Comparison of ENCODE assay signal across 25 cellular contexts in the genomic region with DNA sequence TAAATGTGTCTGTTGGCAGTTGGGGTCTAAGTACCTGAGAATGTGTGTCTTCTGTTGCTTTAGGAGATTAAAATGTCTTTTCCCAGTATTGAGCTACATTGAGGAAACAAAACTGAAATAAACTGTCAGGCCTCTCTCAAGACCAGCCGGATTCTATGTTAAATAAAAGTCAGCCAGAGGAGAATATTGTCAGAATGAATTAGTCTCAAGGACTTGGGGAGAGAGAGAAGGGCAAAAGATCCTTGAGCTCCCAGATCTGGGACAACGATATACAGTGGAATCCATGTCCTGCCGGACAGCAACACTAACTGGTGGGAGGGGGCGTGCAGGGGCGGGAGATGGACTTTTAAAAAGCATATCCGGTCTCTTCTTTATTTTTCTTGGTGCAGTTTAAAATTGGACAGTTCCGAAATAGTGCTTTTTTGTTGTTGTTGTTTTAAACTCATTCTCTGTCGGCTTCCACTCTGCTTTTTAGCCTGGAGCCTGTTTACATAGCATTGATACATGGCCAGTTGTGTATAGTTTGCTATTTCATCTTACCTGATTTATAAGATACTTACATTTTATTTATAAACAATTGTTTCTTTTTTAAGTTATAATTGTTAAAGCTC. TPM values are rescaled to one million over a fixed set of nuclear protein-coding genes. Genes with fewer than 3 reads are reported as not detected.
A peak's percentile ranks its signal among the peaks of the same experiment; 100 is the strongest.
DNase-seq lines count a peak whose midpoint lies in the region; ATAC-seq and TF ChIP-seq lines count a peak whose summit lies in the region.
"Had no signal": no experiment of that assay in that cellular context is flagged by ENCODE, and none has a peak within 500 bp of the region (broad histone marks: within the 10 kb centered on the region; RNA-seq: fewer than 3 reads in every experiment).

No MANE protein-coding gene starts in this region.

- H3K9me3 Mint-ChIP-seq in activated T-helper 2 cell treated with anti-CD3 and anti-CD28 coated beads, Interferon-gamma antibody, Interleukin-2, Interleukin-4, amounts not matched to agents 10 μg/mL and 5 μg/mL and 100 μg/mL, durations not matched to agents 14 hours and 24 hours and 36 hours, result peaks cover 11% of the 10 kb centered on the region
- peaks cover 4% of the 10 kb centered on the region for H3K9me3 Mint-ChIP-seq in activated T-cell treated with anti-CD3 and anti-CD28 coated beads, Interleukin-2, amount 50 U/mL, for 4 hours
- H3K9me3 Mint-ChIP-seq: activated B cell treated with CpG ODN at 0.5 μM for 24 hours had no signal

- TF ChIP-seq POLR2A in upper lobe of left lung (IDR thresholded peaks at IDR 0.05), result no peak

- H2BK12ac ChIP-seq in mesenchymal stem cell (ENCODE audit: low read length in 2 of 2), result no peak overlapping the region

- WGBS in heart right ventricle, 2 donors, result 13 to 15% methylated on average over 8 of the region's 8 CpGs
- WGBS in mesenchymal stem cell, result 33% methylated on average over 8 of the region's 8 CpGs
- 10 to 13% methylated on average over 8 of the region's 8 CpGs for WGBS in upper lobe of left lung, 2 donors

- peaks cover 0 to 15% (median 5%) of the 10 kb centered on the region in 9 donors for H3K4me1 ChIP-seq in heart right ventricle
- H3K4me1 ChIP-seq in mesenchymal stem cell (ENCODE audit: control insufficient read depth, insufficient read depth, low read depth, low read length), result peaks cover 11% of the 10 kb centered on the region
- H3K4me1 ChIP-seq in upper lobe of left lung, result peaks cover 12 to 30% (median 17%) of the 10 kb centered on the region in 4 donors

- H4K8ac ChIP-seq in mesenchymal stem cell (ENCODE audit: low read length), result no peak overlapping the region

- no peak overlapping the region for H2AFZ ChIP-seq in mesenchymal stem cell (ENCODE audit: low read depth, low read length)

- no peaks in the 10 kb centered on the region for H3K36me3 ChIP-seq in heart right ventricle
- H3K36me3 ChIP-seq in mesenchymal stem cell (ENCODE audit: control insufficient read depth in 1 of 2, insufficient read depth in 2 of 2, low read depth in 1 of 2, low read length in 2 of 2), result no peaks in the 10 kb centered on the region
- no peaks in the 10 kb centered on the region for H3K36me3 ChIP-seq in upper lobe of left lung
- H3K36me3 ChIP-seq: thyroid gland had no signal

- H3K18ac ChIP-seq in mesenchymal stem cell (ENCODE audit: low read depth in 1 of 2, low read length in 2 of 2), result no peak overlapping the region

- TF ChIP-seq CTCF in heart right ventricle (IDR thresholded peaks at IDR 0.05), result no peak
- no peak for TF ChIP-seq CTCF in upper lobe of left lung (IDR thresholded peaks at IDR 0.05)

- no peak for TF ChIP-seq EP300 in upper lobe of left lung (IDR thresholded peaks at IDR 0.05)

- H3K4me1 Mint-ChIP-seq in activated T-helper 2 cell treated with anti-CD3 and anti-CD28 coated beads, Interferon-gamma antibody, Interleukin-2, Interleukin-4, amounts not matched to agents 10 μg/mL and 5 μg/mL and 100 μg/mL, durations not matched to agents 14 hours and 24 hours and 36 hours (ENCODE audit: low read depth), result peaks cover 7% of the 10 kb centered on the region
- H3K4me1 Mint-ChIP-seq in activated T-cell treated with anti-CD3 and anti-CD28 coated beads, Interleukin-2, amount 50 U/mL, for 4 hours (ENCODE audit: low read depth), result peaks cover 4% of the 10 kb centered on the region

- intact Hi-C loops in heart right ventricle (cut with DNase I), result loop anchor here in 3 of 10 donors (10.0 kb wide), 1 partner anchor 343 kb away; no protein-coding TSS in a partner anchor
- intact Hi-C loops in Right ventricle myocardium superior (cut with DNase I), result no loop called here
- intact Hi-C loops in activated T-helper 2 cell treated with anti-CD3 and anti-CD28 coated beads, Interferon-gamma antibody, Interleukin-2, Interleukin-4, amounts not matched to agents 10 μg/mL and 5 μg/mL and 100 μg/mL, durations not matched to agents 14 hours and 24 hours and 36 hours (cut with micrococcal nuclease), result loop anchor here (5.0 kb wide), 2 partner anchors 345 to 1060 kb away; a partner anchor contains a TSS

- ATAC-seq in heart right ventricle (no peak), Right ventricle myocardium superior (ENCODE audit: poor library complexity) (no peak), upper lobe of left lung (ENCODE audit: low FRiP score in 2 of 2) (no peak), GM18867 (IDR thresholded peaks at IDR 0.05; ENCODE audit: unreplicated experiment) (no peak)
- ATAC-seq in activated T-cell treated with anti-CD3 and anti-CD28 coated beads, Interleukin-2, amount 50 U/mL, for 4 hours, result no peak
- ATAC-seq: activated CD8-positive, alpha-beta T cell treated with anti-CD3 and anti-CD28 coated beads for 36 hours; esophagus mucosa had no signal

- H3K4me3 Mint-ChIP-seq in activated T-helper 2 cell treated with anti-CD3 and anti-CD28 coated beads, Interferon-gamma antibody, Interleukin-2, Interleukin-4, amounts not matched to agents 10 μg/mL and 5 μg/mL and 100 μg/mL, durations not matched to agents 14 hours and 24 hours and 36 hours (ENCODE audit: low read depth), result no peak overlapping the region
- H3K4me3 Mint-ChIP-seq in activated T-cell treated with anti-CD3 and anti-CD28 coated beads, Interleukin-2, amount 50 U/mL, for 4 hours, result no peak overlapping the region
- H3K4me3 Mint-ChIP-seq: activated B cell treated with CpG ODN at 0.5 μM for 24 hours; activated CD8-positive, alpha-beta T cell treated with anti-CD3 and anti-CD28 coated beads for 36 hours; activated naive CD4-positive, alpha-beta T cell treated with anti-CD3 and anti-CD28 coated beads, Interleukin-2, amount 10 ng/mL, durations not matched to agents 7 days and 5 days; activated T-cell treated with anti-CD3 and anti-CD28 coated beads, Interleukin-2, amount 50 U/mL, for 24 hours had no signal

- H3K79me1 ChIP-seq in mesenchymal stem cell (replicated peaks; ENCODE audit: low read length, poor library complexity, severe bottlenecking), result no peaks in the 10 kb centered on the region

- H3K27ac ChIP-seq in heart right ventricle (peak overlapping the region in 8 of 10 donors; percentile 47 to 76 (median 62)), mesenchymal stem cell (ENCODE audit: low read length, poor library complexity, severe bottlenecking) (no peak overlapping the region), upper lobe of left lung (no peak overlapping the region)
- H3K27ac ChIP-seq: thyroid gland had no signal

- H3K4me2 ChIP-seq in mesenchymal stem cell (ENCODE audit: low read length, poor library complexity, severe bottlenecking), result no peak overlapping the region

- DNase-seq in heart right ventricle, result no peak
- no peak for DNase-seq in Right ventricle myocardium superior
- no peak for DNase-seq in activated T-helper 2 cell treated with anti-CD3 and anti-CD28 coated beads, Interferon-gamma antibody, Interleukin-2, Interleukin-4, amounts not matched to agents 10 μg/mL and 5 μg/mL and 100 μg/mL, durations not matched to agents 14 hours and 24 hours and 36 hours (ENCODE audit: low spot score)
- peak; percentile 9 for DNase-seq in mesenchymal stem cell
- DNase-seq in retina, result no peak
- DNase-seq in upper lobe of left lung, result no peak
- no peak for DNase-seq in activated T-cell treated with anti-CD3 and anti-CD28 coated beads, Interleukin-2, amount 50 U/mL, for 4 hours
- DNase-seq: activated B cell treated with CpG ODN at 0.5 μM for 24 hours; activated CD8-positive, alpha-beta T cell treated with anti-CD3 and anti-CD28 coated beads for 36 hours; activated naive CD4-positive, alpha-beta T cell treated with anti-CD3 and anti-CD28 coated beads, Interleukin-2, amount 10 ng/mL, durations not matched to agents 7 days and 5 days; activated T-cell treated with anti-CD3 and anti-CD28 coated beads, Interleukin-2, amount 50 U/mL, for 24 hours; C1 segment of cervical spinal cord; cerebellar nuclear complex; effector CD8-positive, alpha-beta T cell; MM.1S; NCI-H1436; NCI-H510A; nucleus accumbens; stimulated activated CD4-positive, alpha-beta T cell treated with anti-CD3 and anti-CD28 coated beads, Interleukin-2, amount 100 ng/mL, for 48 hours; stimulated activated naive CD4-positive, alpha-beta T cell; T1000; thyroid gland had no signal

- H3K27me3 ChIP-seq in heart right ventricle (peaks cover 9 to 100% (median 98%) of the 10 kb centered on the region in 7 donors), mesenchymal stem cell (ENCODE audit: control insufficient read depth in 1 of 2, insufficient read depth in 1 of 2, low read length in 2 of 2) (peaks cover 3 to 58% of the 10 kb centered on the region in 2 experiments), upper lobe of left lung (peaks cover 0 to 85% (median 34%) of the 10 kb centered on the region in 4 donors)

- H2BK5ac ChIP-seq in mesenchymal stem cell (ENCODE audit: low read depth, low read length, poor library complexity, severe bottlenecking), result no peak overlapping the region

- no peak overlapping the region for H4K91ac ChIP-seq in mesenchymal stem cell (ENCODE audit: low read length)

- H3K23ac ChIP-seq in mesenchymal stem cell (ENCODE audit: low read length in 2 of 2), result no peak overlapping the region

- H3K36me3 Mint-ChIP-seq in activated T-helper 2 cell treated with anti-CD3 and anti-CD28 coated beads, Interferon-gamma antibody, Interleukin-2, Interleukin-4, amounts not matched to agents 10 μg/mL and 5 μg/mL and 100 μg/mL, durations not matched to agents 14 hours and 24 hours and 36 hours (ENCODE audit: low read depth), result peaks cover 6% of the 10 kb centered on the region
- H3K36me3 Mint-ChIP-seq in activated T-cell treated with anti-CD3 and anti-CD28 coated beads, Interleukin-2, amount 50 U/mL, for 4 hours (ENCODE audit: insufficient read depth), result no peaks in the 10 kb centered on the region

- peaks cover 77% of the 10 kb centered on the region for H3K27me3 Mint-ChIP-seq in activated T-helper 2 cell treated with anti-CD3 and anti-CD28 coated beads, Interferon-gamma antibody, Interleukin-2, Interleukin-4, amounts not matched to agents 10 μg/mL and 5 μg/mL and 100 μg/mL, durations not matched to agents 14 hours and 24 hours and 36 hours (ENCODE audit: low read depth)
- H3K27me3 Mint-ChIP-seq in activated T-cell treated with anti-CD3 and anti-CD28 coated beads, Interleukin-2, amount 50 U/mL, for 4 hours (ENCODE audit: low read depth), result peaks cover 71% of the 10 kb centered on the region

- H2BK120ac ChIP-seq in mesenchymal stem cell (ENCODE audit: low read depth, low read length), result no peak overlapping the region

- no peak overlapping the region for H3K9ac ChIP-seq in mesenchymal stem cell (ENCODE audit: low read length)

- no peak overlapping the region for H3K14ac ChIP-seq in mesenchymal stem cell (ENCODE audit: low read length in 2 of 2)

- H3K27ac Mint-ChIP-seq in activated T-helper 2 cell treated with anti-CD3 and anti-CD28 coated beads, Interferon-gamma antibody, Interleukin-2, Interleukin-4, amounts not matched to agents 10 μg/mL and 5 μg/mL and 100 μg/mL, durations not matched to agents 14 hours and 24 hours and 36 hours, result peak overlapping the region; percentile 1
- H3K27ac Mint-ChIP-seq: activated B cell treated with CpG ODN at 0.5 μM for 24 hours; activated CD8-positive, alpha-beta T cell treated with anti-CD3 and anti-CD28 coated beads for 36 hours; activated naive CD4-positive, alpha-beta T cell treated with anti-CD3 and anti-CD28 coated beads, Interleukin-2, amount 10 ng/mL, durations not matched to agents 7 days and 5 days; activated T-cell treated with anti-CD3 and anti-CD28 coated beads, Interleukin-2, amount 50 U/mL, for 24 hours had no signal

- H3K4ac ChIP-seq in mesenchymal stem cell (ENCODE audit: low read depth in 1 of 2, low read length in 2 of 2), result no peak overlapping the region

- peak overlapping the region in 7 of 10 donors; percentile 15 to 45 (median 39) for H3K4me3 ChIP-seq in heart right ventricle
- no peak overlapping the region for H3K4me3 ChIP-seq in mesenchymal stem cell (ENCODE audit: insufficient read depth in 1 of 2, low read depth in 1 of 2, low read length in 2 of 2)
- H3K4me3 ChIP-seq in upper lobe of left lung, result no peak overlapping the region
- H3K4me3 ChIP-seq: thyroid gland had no signal

- no peaks in the 10 kb centered on the region for H3K9me3 ChIP-seq in heart right ventricle
- no peaks in the 10 kb centered on the region for H3K9me3 ChIP-seq in mesenchymal stem cell (ENCODE audit: control insufficient read depth, low read length)
- H3K9me3 ChIP-seq in upper lobe of left lung, result peaks cover 0 to 6% (median 3%) of the 10 kb centered on the region in 4 donors
- H3K9me3 ChIP-seq: thyroid gland had no signal

- no peak overlapping the region for H2AK5ac ChIP-seq in mesenchymal stem cell (ENCODE audit: low read length, severe bottlenecking)

- no peak overlapping the region for H2BK15ac ChIP-seq in mesenchymal stem cell (ENCODE audit: low read depth, poor library complexity, severe bottlenecking)

RNA-seq across cellular contexts. Expression of a gene that starts 3.3 kb away (rescaled TPM):
- 1 to 10 TPM; 1.7 to 9.1 (median 2.8) TPM for total RNA-seq in heart right ventricle
- polyA plus RNA-seq in heart right ventricle, result 1 to 10 TPM; 2.3 to 5.0 TPM
- total RNA-seq in Right ventricle myocardium superior, result 5.5 TPM
- total RNA-seq in activated T-helper 2 cell treated with anti-CD3 and anti-CD28 coated beads, Interferon-gamma antibody, Interleukin-2, Interleukin-4, amounts not matched to agents 10 μg/mL and 5 μg/mL and 100 μg/mL, durations not matched to agents 14 hours and 24 hours and 36 hours, result not detected in 2 replicates
- polyA plus RNA-seq in mesenchymal stem cell (2013, experiment 1 of 2), result 5.7 TPM
- 5.4 TPM for polyA plus RNA-seq in mesenchymal stem cell (2013, experiment 2 of 2)
- total RNA-seq in upper lobe of left lung, result under 1 TPM in 3 of 6 donors, not detected in 3; 0.20 to 0.49 (median 0.44) TPM
- not detected for total RNA-seq in activated T-cell treated with anti-CD3 and anti-CD28 coated beads, Interleukin-2, amount 50 U/mL, for 4 hours
- total RNA-seq: activated B cell treated with CpG ODN at 0.5 μM for 24 hours; activated CD8-positive, alpha-beta T cell treated with anti-CD3 and anti-CD28 coated beads for 36 hours; mammary epithelial cell had no signal

Comparison
In these comparisons a context has a peak if more than half of its experiments do, and no peak if none do; other contexts are left out.
1. H3K27ac ChIP-seq: peak in heart right ventricle (8 of 10); none in mesenchymal stem cell (single experiment) and upper lobe of left lung (0 of 4).
2. H3K4me3 ChIP-seq: peak in heart right ventricle (7 of 10); none in mesenchymal stem cell (0 of 2) and upper lobe of left lung (0 of 4).